ENCODE assay signal across 14 cellular contexts in the genomic region with DNA sequence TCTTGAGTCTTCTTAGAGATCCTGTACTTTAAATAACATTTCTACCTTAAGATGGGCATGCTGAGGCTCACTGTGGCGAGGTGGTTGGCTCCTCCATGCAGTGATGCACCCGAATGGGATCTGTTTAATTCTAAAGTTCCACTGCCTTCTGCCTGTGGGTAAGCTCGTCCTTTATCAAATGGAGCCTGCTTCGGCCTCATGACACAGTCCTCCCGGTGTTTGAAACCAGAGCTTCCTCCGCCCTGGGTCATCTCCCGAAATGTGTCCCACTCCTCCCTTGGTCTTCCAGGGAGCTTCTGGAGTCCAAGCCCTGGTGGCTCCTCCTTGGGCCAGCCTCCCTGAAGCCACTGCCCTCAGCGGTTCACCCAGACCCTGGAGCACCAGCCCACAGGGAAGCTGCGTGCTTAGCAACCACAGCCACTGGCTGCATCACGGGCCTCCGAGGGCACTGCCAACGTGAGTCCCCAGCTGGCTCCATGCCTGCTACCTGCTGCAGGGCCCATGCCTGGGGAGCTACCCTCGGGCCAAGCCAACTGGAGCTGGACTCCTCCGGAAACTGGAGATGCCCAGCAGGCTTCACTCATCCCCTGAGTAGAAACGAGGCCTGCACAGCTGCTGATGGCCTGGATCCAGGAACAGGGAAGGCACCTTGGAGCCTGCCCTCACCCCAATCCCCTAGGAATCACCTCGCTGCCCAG. TPM values are rescaled to one million over a fixed set of nuclear protein-coding genes. Genes with fewer than 3 reads are reported as not detected.
"Had no signal": no experiment of that assay in that cellular context is flagged by ENCODE, and none has a peak within 500 bp of the region (broad histone marks: within the 10 kb centered on the region; RNA-seq: fewer than 3 reads in every experiment).

No MANE protein-coding gene starts in this region.

- H3K36me3 ChIP-seq: brain microvascular endothelial cell had no signal

- H3K27ac ChIP-seq: brain microvascular endothelial cell had no signal

- H3K9me3 Mint-ChIP-seq: activated CD4-positive, alpha-beta T cell treated with anti-CD3 and anti-CD28 coated beads, Interleukin-2, amount 10 ng/mL, durations not matched to agents 7 days and 5 days; natural killer cell had no signal

- H3K4me3 Mint-ChIP-seq: activated CD4-positive, alpha-beta T cell treated with anti-CD3 and anti-CD28 coated beads, Interleukin-2, amount 10 ng/mL, durations not matched to agents 7 days and 5 days; activated naive CD8-positive, alpha-beta T cell; natural killer cell had no signal

- DNase-seq: activated CD4-positive, alpha-beta T cell treated with anti-CD3 and anti-CD28 coated beads, Interleukin-2, amount 10 ng/mL, durations not matched to agents 7 days and 5 days; activated CD4-positive, CD25-positive, alpha-beta regulatory T cell; activated gamma-delta T cell; brain microvascular endothelial cell; dermis blood vessel endothelial cell; hippocampal formation; left ventricle myocardium superior; mesenchymal stem cell; natural killer cell; stimulated activated naive CD8-positive, alpha-beta T cell treated with anti-CD3 and anti-CD28 coated beads, Interleukin-15, Interleukin-2, amounts not matched to agents 100 U/mL and 50 U/mL, for 24 hours; trophoblast cell had no signal

- H3K36me3 Mint-ChIP-seq: activated naive CD8-positive, alpha-beta T cell; natural killer cell had no signal

- H3K27ac Mint-ChIP-seq: activated CD4-positive, alpha-beta T cell treated with anti-CD3 and anti-CD28 coated beads, Interleukin-2, amount 10 ng/mL, durations not matched to agents 7 days and 5 days; activated naive CD8-positive, alpha-beta T cell; natural killer cell had no signal

- H3K4me3 ChIP-seq: smooth muscle cell had no signal

- ATAC-seq: left ventricle myocardium superior; natural killer cell; stimulated activated naive CD8-positive, alpha-beta T cell treated with anti-CD3 and anti-CD28 coated beads, Interleukin-15, Interleukin-2, amounts not matched to agents 100 U/mL and 50 U/mL, for 24 hours had no signal

RNA-seq across cellular contexts. Expression of gene RHCG, which starts 3.3 kb away (rescaled TPM):
- total RNA-seq: activated CD4-positive, alpha-beta T cell treated with anti-CD3 and anti-CD28 coated beads, Interleukin-2, amount 10 ng/mL, durations not matched to agents 7 days and 5 days; dermis blood vessel endothelial cell; epithelial cell of proximal tubule; left ventricle myocardium superior; natural killer cell had no signal
